ENCODE assay signal across 1 cellular context in the genomic region with DNA sequence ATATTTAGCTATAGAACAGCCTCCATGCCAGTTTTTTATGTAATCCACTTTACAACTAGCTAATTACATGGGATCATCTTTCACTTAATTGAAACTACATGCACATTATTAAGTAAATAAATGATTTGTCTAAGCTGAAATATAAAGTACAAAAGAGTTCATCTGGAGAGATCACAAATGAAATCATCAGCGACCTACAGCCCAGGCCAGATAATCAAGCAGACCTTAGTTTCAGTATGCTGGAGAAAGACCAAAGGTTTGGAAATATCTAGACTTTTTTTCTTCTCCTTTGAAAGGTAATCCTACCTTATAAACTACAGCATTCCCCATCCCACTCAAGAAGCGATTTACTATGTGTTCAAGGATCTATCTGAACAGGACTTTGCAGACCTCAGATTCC.
TF ChIP-seq lines count a peak whose summit lies in the region.

No MANE protein-coding gene starts in this region.

TF ChIP-seq in HepG2, 621 proteins besides CTCF, POLR2A, EP300 and RAD21:
- TF ChIP-seq, protein P1, sequence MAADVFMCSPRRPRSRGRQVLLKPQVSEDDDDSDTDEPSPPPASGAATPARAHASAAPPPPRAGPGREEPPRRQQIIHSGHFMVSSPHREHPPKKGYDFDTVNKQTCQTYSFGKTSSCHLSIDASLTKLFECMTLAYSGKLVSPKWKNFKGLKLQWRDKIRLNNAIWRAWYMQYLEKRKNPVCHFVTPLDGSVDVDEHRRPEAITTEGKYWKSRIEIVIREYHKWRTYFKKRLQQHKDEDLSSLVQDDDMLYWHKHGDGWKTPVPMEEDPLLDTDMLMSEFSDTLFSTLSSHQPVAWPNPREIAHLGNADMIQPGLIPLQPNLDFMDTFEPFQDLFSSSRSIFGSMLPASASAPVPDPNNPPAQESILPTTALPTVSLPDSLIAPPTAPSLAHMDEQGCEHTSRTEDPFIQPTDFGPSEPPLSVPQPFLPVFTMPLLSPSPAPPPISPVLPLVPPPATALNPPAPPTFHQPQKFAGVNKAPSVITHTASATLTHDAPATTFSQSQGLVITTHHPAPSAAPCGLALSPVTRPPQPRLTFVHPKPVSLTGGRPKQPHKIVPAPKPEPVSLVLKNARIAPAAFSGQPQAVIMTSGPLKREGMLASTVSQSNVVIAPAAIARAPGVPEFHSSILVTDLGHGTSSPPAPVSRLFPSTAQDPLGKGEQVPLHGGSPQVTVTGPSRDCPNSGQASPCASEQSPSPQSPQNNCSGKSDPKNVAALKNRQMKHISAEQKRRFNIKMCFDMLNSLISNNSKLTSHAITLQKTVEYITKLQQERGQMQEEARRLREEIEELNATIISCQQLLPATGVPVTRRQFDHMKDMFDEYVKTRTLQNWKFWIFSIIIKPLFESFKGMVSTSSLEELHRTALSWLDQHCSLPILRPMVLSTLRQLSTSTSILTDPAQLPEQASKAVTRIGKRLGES (CRISPR knock-in tag; IDR thresholded peaks at IDR 0.05; ENCODE audit: borderline replicate concordance): no peak
- TF ChIP-seq, protein P2, sequence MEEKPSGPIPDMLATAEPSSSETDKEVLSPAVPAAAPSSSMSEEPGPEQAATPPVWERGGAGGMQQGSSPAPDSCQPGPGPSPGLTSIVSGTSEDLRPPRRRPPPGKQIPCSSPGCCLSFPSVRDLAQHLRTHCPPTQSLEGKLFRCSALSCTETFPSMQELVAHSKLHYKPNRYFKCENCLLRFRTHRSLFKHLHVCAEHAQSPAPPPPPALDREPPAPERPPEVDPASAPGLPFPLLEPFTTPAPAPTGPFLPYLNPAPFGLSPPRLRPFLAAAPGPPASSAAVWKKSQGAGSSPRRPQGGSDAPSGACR (CRISPR knock-in tag; IDR thresholded peaks at IDR 0.05): no peak
- TF ChIP-seq NCOR1 (IDR thresholded peaks at IDR 0.05; ENCODE audit: borderline replicate concordance, low read length) (no peak), PRMT3 (CRISPR knock-in tag; IDR thresholded peaks at IDR 0.05; ENCODE audit: borderline replicate concordance, low read depth) (no peak), SRSF1 (optimal IDR thresholded peaks at IDR 0.05; ENCODE audit: low read depth, low read length) (no peak), PHF20 (CRISPR knock-in tag; IDR thresholded peaks at IDR 0.05) (no peak), MTF1 (CRISPR knock-in tag; IDR thresholded peaks at IDR 0.05) (no peak), MATR3 (CRISPR knock-in tag; IDR thresholded peaks at IDR 0.05) (no peak), DNMT1 (CRISPR knock-in tag; IDR thresholded peaks at IDR 0.05) (no peak), TEAD2 (CRISPR knock-in tag; IDR thresholded peaks at IDR 0.05) (no peak), ZNF558 (CRISPR knock-in tag; IDR thresholded peaks at IDR 0.05; ENCODE audit: borderline replicate concordance) (no peak), GLI4 (CRISPR knock-in tag; IDR thresholded peaks at IDR 0.05; ENCODE audit: borderline replicate concordance) (no peak), FOXK2 (IDR thresholded peaks at IDR 0.05) (no peak), JUN (CRISPR knock-in tag; IDR thresholded peaks at IDR 0.05) (no peak), GTF2F1 (IDR thresholded peaks at IDR 0.05; ENCODE audit: low read length) (no peak)
- TF ChIP-seq, protein P3, sequence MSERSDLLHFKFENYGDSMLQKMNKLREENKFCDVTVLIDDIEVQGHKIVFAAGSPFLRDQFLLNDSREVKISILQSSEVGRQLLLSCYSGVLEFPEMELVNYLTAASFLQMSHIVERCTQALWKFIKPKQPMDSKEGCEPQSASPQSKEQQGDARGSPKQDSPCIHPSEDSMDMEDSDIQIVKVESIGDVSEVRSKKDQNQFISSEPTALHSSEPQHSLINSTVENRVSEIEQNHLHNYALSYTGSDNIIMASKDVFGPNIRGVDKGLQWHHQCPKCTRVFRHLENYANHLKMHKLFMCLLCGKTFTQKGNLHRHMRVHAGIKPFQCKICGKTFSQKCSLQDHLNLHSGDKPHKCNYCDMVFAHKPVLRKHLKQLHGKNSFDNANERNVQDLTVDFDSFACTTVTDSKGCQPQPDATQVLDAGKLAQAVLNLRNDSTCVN (CRISPR knock-in tag; IDR thresholded peaks at IDR 0.05; ENCODE audit: borderline replicate concordance): no peak
- TF ChIP-seq, protein P4, sequence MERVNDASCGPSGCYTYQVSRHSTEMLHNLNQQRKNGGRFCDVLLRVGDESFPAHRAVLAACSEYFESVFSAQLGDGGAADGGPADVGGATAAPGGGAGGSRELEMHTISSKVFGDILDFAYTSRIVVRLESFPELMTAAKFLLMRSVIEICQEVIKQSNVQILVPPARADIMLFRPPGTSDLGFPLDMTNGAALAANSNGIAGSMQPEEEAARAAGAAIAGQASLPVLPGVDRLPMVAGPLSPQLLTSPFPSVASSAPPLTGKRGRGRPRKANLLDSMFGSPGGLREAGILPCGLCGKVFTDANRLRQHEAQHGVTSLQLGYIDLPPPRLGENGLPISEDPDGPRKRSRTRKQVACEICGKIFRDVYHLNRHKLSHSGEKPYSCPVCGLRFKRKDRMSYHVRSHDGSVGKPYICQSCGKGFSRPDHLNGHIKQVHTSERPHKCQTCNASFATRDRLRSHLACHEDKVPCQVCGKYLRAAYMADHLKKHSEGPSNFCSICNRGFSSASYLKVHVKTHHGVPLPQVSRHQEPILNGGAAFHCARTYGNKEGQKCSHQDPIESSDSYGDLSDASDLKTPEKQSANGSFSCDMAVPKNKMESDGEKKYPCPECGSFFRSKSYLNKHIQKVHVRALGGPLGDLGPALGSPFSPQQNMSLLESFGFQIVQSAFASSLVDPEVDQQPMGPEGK (CRISPR knock-in tag; IDR thresholded peaks at IDR 0.05): no peak
TF ChIP-seq in HepG2: peak in this region for 0.
